In genomic region chr5:88690619-88691560, GRCh38 we compare ENCODE assay signal across 9 cellular contexts.
DNase-seq lines count a peak whose midpoint lies in the region; ATAC-seq and TF ChIP-seq lines count a peak whose summit lies in the region.
"Had no signal": no experiment of that assay in that cellular context is flagged by ENCODE, and none has a peak within 500 bp of the region (broad histone marks: within the 10 kb centered on the region; RNA-seq: fewer than 3 reads in every experiment).

No MANE protein-coding gene starts in this region.

- peaks cover 8% of the 10 kb centered on the region for H3K4me1 Mint-ChIP-seq in Caco-2 (ENCODE audit: low read depth, unreplicated experiment)
- peaks cover 23% of the 10 kb centered on the region for H3K4me1 Mint-ChIP-seq in activated T-cell treated with anti-CD3 and anti-CD28 coated beads, Interleukin-2, amount 50 U/mL, for 72 hours (ENCODE audit: low read depth)
- H3K4me1 Mint-ChIP-seq in nephron progenitor cell = peaks cover 33% of the 10 kb centered on the region

- no peaks in the 10 kb centered on the region for H3K9me3 ChIP-seq in Caco-2
- H3K9me3 ChIP-seq in fibroblast of lung (ENCODE audit: control insufficient read depth, insufficient read depth, low read depth, low read length) = no peaks in the 10 kb centered on the region

- H2AFZ ChIP-seq in fibroblast of lung (ENCODE audit: low read length) = peak overlapping the region; percentile 41

- CTCF ChIA-PET in Caco-2 (lab: Charles Lee) = interaction anchor here (0.6 to 1.4 kb wide), 10 partner anchors 12 to 910 kb away, joined by 3 to 20 read pairs (median 4); no protein-coding TSS in a partner anchor

- peak; percentile 93 to 95 for TF ChIP-seq CTCF in Caco-2 (IDR thresholded peaks at IDR 0.05; ENCODE audit: insufficient read depth in 1 of 2, low read depth in 1 of 2, low read length in 1 of 2, severe bottlenecking in 1 of 2, unreplicated experiment in 1 of 2)
- peak; percentile 94 to 99 for TF ChIP-seq CTCF in fibroblast of lung (conservative IDR thresholded peaks at IDR 0.05 in 1 of 2, IDR thresholded peaks at IDR 0.05 in 1 of 2; ENCODE audit: low read depth in 1 of 2, low read length in 2 of 2)
- peak; percentile 96 for TF ChIP-seq CTCF in nephron progenitor cell (IDR thresholded peaks at IDR 0.05)

- H3K9ac ChIP-seq in fibroblast of lung (ENCODE audit: insufficient read depth, low read length) = no peak overlapping the region

- H3K4me1 ChIP-seq in Caco-2 (no peaks in the 10 kb centered on the region), fibroblast of lung (ENCODE audit: control insufficient read depth, extremely low read depth, insufficient read depth, low read length) (peaks cover 2% of the 10 kb centered on the region)

- H3K36me3 Mint-ChIP-seq in Caco-2 (ENCODE audit: insufficient read depth, unreplicated experiment) = no peaks in the 10 kb centered on the region
- H3K36me3 Mint-ChIP-seq in activated T-cell treated with anti-CD3 and anti-CD28 coated beads, Interleukin-2, amount 50 U/mL, for 72 hours (ENCODE audit: insufficient read depth in 2 of 2) = peaks cover 2 to 3% of the 10 kb centered on the region in 2 donors
- H3K36me3 Mint-ChIP-seq in nephron progenitor cell (ENCODE audit: low read depth) = no peaks in the 10 kb centered on the region

- no peak overlapping the region for H3K27ac ChIP-seq in fibroblast of lung (ENCODE audit: insufficient read depth, low read length)
- H3K27ac ChIP-seq: epithelial cell of prostate had no signal

- H3K27me3 ChIP-seq in Caco-2 (replicated peaks; ENCODE audit: control insufficient read depth, insufficient read depth, low read length) = peaks cover 9% of the 10 kb centered on the region
- peaks cover 89% of the 10 kb centered on the region for H3K27me3 ChIP-seq in fibroblast of lung (ENCODE audit: control insufficient read depth, insufficient read depth, low read length)

- H3K27me3 Mint-ChIP-seq in Caco-2 (ENCODE audit: insufficient read depth, unreplicated experiment) (peaks cover 48% of the 10 kb centered on the region), nephron progenitor cell (ENCODE audit: low read depth, poor library complexity) (peaks cover 100% of the 10 kb centered on the region)
- peaks cover 91% of the 10 kb centered on the region for H3K27me3 Mint-ChIP-seq in activated T-cell treated with anti-CD3 and anti-CD28 coated beads, Interleukin-2, amount 50 U/mL, for 72 hours (ENCODE audit: low read depth)

- H3K27ac Mint-ChIP-seq in Caco-2 (ENCODE audit: unreplicated experiment) (no peak overlapping the region), nephron progenitor cell (no peak overlapping the region)
- peak overlapping the region; percentile 85 for H3K27ac Mint-ChIP-seq in activated T-cell treated with anti-CD3 and anti-CD28 coated beads, Interleukin-2, amount 50 U/mL, for 72 hours

- H3K9me3 Mint-ChIP-seq in Caco-2 (ENCODE audit: unreplicated experiment) (no peaks in the 10 kb centered on the region), nephron progenitor cell (peaks cover 8% of the 10 kb centered on the region)
- H3K9me3 Mint-ChIP-seq in activated T-cell treated with anti-CD3 and anti-CD28 coated beads, Interleukin-2, amount 50 U/mL, for 72 hours = peaks cover 0 to 2% of the 10 kb centered on the region in 2 donors

- POLR2A ChIA-PET in Caco-2 (lab: Charles Lee) = no interaction called here

- H3K4me2 ChIP-seq in fibroblast of lung (ENCODE audit: extremely low read depth, insufficient read depth, low read length) = peak overlapping the region; percentile 96

- H3K4me3 Mint-ChIP-seq in Caco-2 (ENCODE audit: unreplicated experiment) = peak overlapping the region; percentile 67
- peak overlapping the region; percentile 71 to 80 for H3K4me3 Mint-ChIP-seq in activated T-cell treated with anti-CD3 and anti-CD28 coated beads, Interleukin-2, amount 50 U/mL, for 72 hours
- peak overlapping the region; percentile 70 for H3K4me3 Mint-ChIP-seq in nephron progenitor cell

- intact Hi-C loops in Caco-2 (cut with micrococcal nuclease; ENCODE audit: unreplicated experiment) = loop anchor here (1.0 to 10.0 kb wide), 3 partner anchors 550 to 1266 kb away; no protein-coding TSS in a partner anchor

- no peaks in the 10 kb centered on the region for H4K20me1 ChIP-seq in fibroblast of lung (ENCODE audit: control insufficient read depth, extremely low read depth, insufficient read depth, low read length)

- H3K36me3 ChIP-seq in Caco-2 (ENCODE audit: control insufficient read depth, insufficient read depth, low read length) (no peaks in the 10 kb centered on the region), fibroblast of lung (ENCODE audit: control insufficient read depth, insufficient read depth, low read length) (no peaks in the 10 kb centered on the region)

- H3K79me2 ChIP-seq in fibroblast of lung (ENCODE audit: control insufficient read depth, insufficient read depth, low read length) = no peaks in the 10 kb centered on the region

- DNase-seq in Caco-2 (peak; percentile 50 to 63), OCI-M1 (lab: John Stamatoyannopoulos, UW) (peak; percentile 82), fibroblast of lung (ENCODE audit: low read depth in 2 of 2) (peak; percentile 64 to 66), nephron progenitor cell (peak; percentile 75), stromal cell of bone marrow (ENCODE audit: low read depth) (peak; percentile 23)
- peak; percentile 71 to 73 for DNase-seq in activated T-cell treated with anti-CD3 and anti-CD28 coated beads, Interleukin-2, amount 50 U/mL, for 72 hours

- BruUV-seq in Caco-2 (replicated peaks; lab: Mats Ljungman, UMichigan) = no TSS peak

- ATAC-seq in GM19452 (IDR thresholded peaks at IDR 0.05; ENCODE audit: unreplicated experiment) = peak; percentile 82
- peak; percentile 89 for ATAC-seq in HG03520 (IDR thresholded peaks at IDR 0.05; ENCODE audit: unreplicated experiment)
- ATAC-seq in activated T-cell treated with anti-CD3 and anti-CD28 coated beads, Interleukin-2, amount 50 U/mL, for 72 hours (replicated peaks in 1 of 2) = peak; percentile 75 to 78

- H3K4me3 ChIP-seq in Caco-2 (ENCODE audit: low read depth, low read length) = no peak overlapping the region
- peak overlapping the region; percentile 31 to 45 (median 37) for H3K4me3 ChIP-seq in fibroblast of lung (replicated peaks in 1 of 4; ENCODE audit: control extremely low read depth in 1 of 4, insufficient read depth in 1 of 4, low read depth in 3 of 4, low read length in 4 of 4)

Comparison
In these comparisons a context has a peak if more than half of its experiments do, and no peak if none do; other contexts are left out.
1. DNase-seq: peak in every context shown above with its lines; median percentile 82 in OCI-M1; 75 in nephron progenitor cell; 72 in activated T-cell treated with anti-CD3 and anti-CD28 coated beads, Interleukin-2, amount 50 U/mL, for 72 hours; 65 in fibroblast of lung; 56 in Caco-2; 23 in stromal cell of bone marrow.